Comparison of ENCODE assay signal across 1 cellular context in genomic region chr22:21982338-21982965, GRCh38.
TF ChIP-seq lines count a peak whose summit lies in the region.

Gene TOP3B (minus strand): TSS chr22:21982787. CDS start chr22:21975709, 7,078 bp downstream.

TF ChIP-seq in HEK293, 187 proteins besides CTCF, POLR2A, EP300 and RAD21 (continued from another document and continues in another):
- TF ChIP-seq ZBTB44 (tag by site-specific recombination; IDR thresholded peaks at IDR 0.05) = peak; percentile 68; the same call in 1 of the 2 replicates
- TF ChIP-seq ZNF488 (tag by site-specific recombination; IDR thresholded peaks at IDR 0.05) = 0 out of 2 replicates have a peak, but pooled peaks have one; percentile 23
- TF ChIP-seq ZNF280D (tag by site-specific recombination; IDR thresholded peaks at IDR 0.05) = peak; percentile 77; the same call in 1 of the 2 replicates
- TF ChIP-seq INSM2 (tag by site-specific recombination; IDR thresholded peaks at IDR 0.05) = peak; percentile 87
- TF ChIP-seq PRDM1 (tag by site-specific recombination; IDR thresholded peaks at IDR 0.05) = no peak
- TF ChIP-seq ZNF623 (tag by site-specific recombination; IDR thresholded peaks at IDR 0.05) = no peak; the same call in 1 of the 2 replicates
- peak; percentile 81 for TF ChIP-seq YY2 (tag by site-specific recombination; IDR thresholded peaks at IDR 0.05)
- TF ChIP-seq ZNF560 (tag by site-specific recombination; IDR thresholded peaks at IDR 0.05; ENCODE audit: borderline replicate concordance) = no peak
- TF ChIP-seq GFI1B (tag by site-specific recombination; IDR thresholded peaks at IDR 0.05) = peak; percentile 61; the same call in 1 of the 2 replicates
- TF ChIP-seq GLIS1 (tag by site-specific recombination; IDR thresholded peaks at IDR 0.05) = peak; percentile 60; the same call in 1 of the 2 replicates
- TF ChIP-seq ZFP37 (tag by site-specific recombination; IDR thresholded peaks at IDR 0.05) = peak; percentile 84
- peak; percentile 61 for TF ChIP-seq KLF9 (tag by site-specific recombination; IDR thresholded peaks at IDR 0.05; ENCODE audit: low read depth)
- TF ChIP-seq ZNF138 (tag by site-specific recombination; IDR thresholded peaks at IDR 0.05; ENCODE audit: borderline replicate concordance) = no peak
- TF ChIP-seq ZNF223 (tag by site-specific recombination; IDR thresholded peaks at IDR 0.05) = no peak
- TF ChIP-seq ZNF423 (tag by site-specific recombination; IDR thresholded peaks at IDR 0.05) = peak; percentile 99
- TF ChIP-seq ZNF555 (tag by site-specific recombination; conservative IDR thresholded peaks at IDR 0.05) = no peak
- 0 out of 2 replicates have a peak, but pooled peaks have one; percentile 39 for TF ChIP-seq REST (tag by site-specific recombination; IDR thresholded peaks at IDR 0.05)
- TF ChIP-seq GLI2 (tag by site-specific recombination; IDR thresholded peaks at IDR 0.05; ENCODE audit: borderline replicate concordance, low read depth) = no peak
- TF ChIP-seq ZBTB1 (tag by site-specific recombination; IDR thresholded peaks at IDR 0.05) = peak; percentile 56; the same call in 1 of the 2 replicates
- TF ChIP-seq ZNF121 (tag by site-specific recombination; IDR thresholded peaks at IDR 0.05) = no peak; the same call in 1 of the 2 replicates
- TF ChIP-seq ZNF76 (tag by site-specific recombination; IDR thresholded peaks at IDR 0.05; ENCODE audit: borderline replicate concordance, low read depth) = peak; percentile 94
- TF ChIP-seq GLIS2 (tag by site-specific recombination; IDR thresholded peaks at IDR 0.05) = peak; percentile 19; the same call in 1 of the 2 replicates
- peak; percentile 98 for TF ChIP-seq KLF8 (tag by site-specific recombination; IDR thresholded peaks at IDR 0.05)
- TF ChIP-seq ZNF2 (tag by site-specific recombination; IDR thresholded peaks at IDR 0.05) = peak; percentile 87; the same call in 1 of the 2 replicates
- TF ChIP-seq YY1 (tag by site-specific recombination; IDR thresholded peaks at IDR 0.05) = peak; percentile 83
- peak; percentile 95 for TF ChIP-seq ZNF518A (tag by site-specific recombination; conservative IDR thresholded peaks at IDR 0.05; ENCODE audit: low read depth)
- TF ChIP-seq ZEB2 (tag by site-specific recombination; IDR thresholded peaks at IDR 0.05) = peak; percentile 92; the same call in 1 of the 2 replicates
- peak; percentile 99 for TF ChIP-seq ZBTB11 (tag by site-specific recombination; conservative IDR thresholded peaks at IDR 0.05; ENCODE audit: low read depth)
- TF ChIP-seq ZSCAN30 (tag by site-specific recombination; IDR thresholded peaks at IDR 0.05) = peak; percentile 98
- TF ChIP-seq ZNF416 (tag by site-specific recombination; IDR thresholded peaks at IDR 0.05) = no peak
- peak; percentile 60 for TF ChIP-seq KLF1 (tag by site-specific recombination; IDR thresholded peaks at IDR 0.05)
- peak; percentile 91 for TF ChIP-seq IKZF3 (tag by site-specific recombination; IDR thresholded peaks at IDR 0.05)
- 0 out of 2 replicates have a peak, but pooled peaks have one; percentile 59 for TF ChIP-seq ZSCAN23 (tag by site-specific recombination; IDR thresholded peaks at IDR 0.05)
- peak; percentile 84 for TF ChIP-seq ZNF501 (tag by site-specific recombination; IDR thresholded peaks at IDR 0.05)
- TF ChIP-seq KLF7 (tag by site-specific recombination; IDR thresholded peaks at IDR 0.05; ENCODE audit: borderline replicate concordance) = peak; percentile 90
- TF ChIP-seq ZBTB7A (tag by site-specific recombination; IDR thresholded peaks at IDR 0.05; ENCODE audit: low read depth) = peak; percentile 93
- TF ChIP-seq ZNF239 (tag by site-specific recombination; IDR thresholded peaks at IDR 0.05) = 0 out of 2 replicates have a peak, but pooled peaks have one; percentile 63
- peak; percentile 66 for TF ChIP-seq ZSCAN4 (tag by site-specific recombination; IDR thresholded peaks at IDR 0.05)
- peak; percentile 86 for TF ChIP-seq ZNF561 (tag by site-specific recombination; IDR thresholded peaks at IDR 0.05; ENCODE audit: borderline replicate concordance)
